ENCODE assay signal across 24 cellular contexts in genomic region chr15:48479751-48480150, GRCh38.
DNase-seq lines count a peak whose midpoint lies in the region; ATAC-seq lines count a peak whose summit lies in the region.
"Had no signal": no experiment of that assay in that cellular context is flagged by ENCODE, and none has a peak within 500 bp of the region (broad histone marks: within the 10 kb centered on the region; RNA-seq: fewer than 3 reads in every experiment).

No MANE protein-coding gene starts in this region.

- peak; percentile 40 for DNase-seq in globus pallidus (ENCODE audit: low spot score)
- DNase-seq in pons (ENCODE audit: low spot score): peak; percentile 66
- no peak for DNase-seq in activated T-cell treated with anti-CD3 and anti-CD28 coated beads, Interleukin-2, amount 50 U/mL, for 4 hours
- no peak for DNase-seq in kidney glomerular epithelial cell (lab: John Stamatoyannopoulos, UW)
- DNase-seq: ACHN; Caco-2; CD4-positive, alpha-beta memory T cell; DMS 273 treated with DMSO at 0.1 percent for 48 hours; HCEC 1CT; NCI-H1105; NCI-H146; NCI-H2029; NCI-H2227 treated with DMSO at 0.1 percent for 48 hours; NCI-H510A; NCI-H748 treated with DMSO at 0.1 percent for 48 hours; PC-9; RPMI8226; SHP77 had no signal

- ATAC-seq in HG02840 (IDR thresholded peaks at IDR 0.05; ENCODE audit: low FRiP score, unreplicated experiment): no peak
- ATAC-seq in activated T-cell treated with anti-CD3 and anti-CD28 coated beads, Interleukin-2, amount 50 U/mL, for 4 hours: no peak
- ATAC-seq in GM21576 (IDR thresholded peaks at IDR 0.05; ENCODE audit: unreplicated experiment): no peak
- ATAC-seq: GM23338 had no signal

- H3K27ac ChIP-seq in angular gyrus (ENCODE audit: low read depth, low read length): peak overlapping the region; percentile 65
- H3K27ac ChIP-seq: BLaER1 treated with 17β-estradiol and CSF1 and Interleukin-3, amounts not matched to agents 10 nM and 100 nM; PC-9 had no signal

- no peaks in the 10 kb centered on the region for H3K27me3 Mint-ChIP-seq in activated T-cell treated with anti-CD3 and anti-CD28 coated beads, Interleukin-2, amount 50 U/mL, for 4 hours (ENCODE audit: low read depth)
- H3K27me3 Mint-ChIP-seq: IgD-negative memory B cell had no signal

- no peak overlapping the region for H3K4me3 Mint-ChIP-seq in activated T-cell treated with anti-CD3 and anti-CD28 coated beads, Interleukin-2, amount 50 U/mL, for 4 hours
- H3K4me3 Mint-ChIP-seq: CD4-positive, alpha-beta memory T cell; GM23338; IgD-negative memory B cell had no signal

- H3K36me3 Mint-ChIP-seq in activated T-cell treated with anti-CD3 and anti-CD28 coated beads, Interleukin-2, amount 50 U/mL, for 4 hours (ENCODE audit: insufficient read depth): no peaks in the 10 kb centered on the region
- H3K36me3 Mint-ChIP-seq: CD4-positive, alpha-beta memory T cell; IgD-negative memory B cell had no signal

- no peaks in the 10 kb centered on the region for H3K4me1 Mint-ChIP-seq in activated T-cell treated with anti-CD3 and anti-CD28 coated beads, Interleukin-2, amount 50 U/mL, for 4 hours (ENCODE audit: low read depth)
- H3K4me1 Mint-ChIP-seq: CD4-positive, alpha-beta memory T cell; IgD-negative memory B cell had no signal

- H3K9me3 Mint-ChIP-seq in activated T-cell treated with anti-CD3 and anti-CD28 coated beads, Interleukin-2, amount 50 U/mL, for 4 hours: no peaks in the 10 kb centered on the region
- H3K9me3 Mint-ChIP-seq: CD4-positive, alpha-beta memory T cell; GM23338; IgD-negative memory B cell had no signal

Comparison
In these comparisons a context has a peak if more than half of its experiments do, and no peak if none do; other contexts are left out.
1. DNase-seq: peak in globus pallidus (single experiment) and pons (single experiment); none in activated T-cell treated with anti-CD3 and anti-CD28 coated beads, Interleukin-2, amount 50 U/mL, for 4 hours (single experiment) and kidney glomerular epithelial cell (single experiment).